11 cellular contexts compared by ENCODE assay signal in the genomic region with DNA sequence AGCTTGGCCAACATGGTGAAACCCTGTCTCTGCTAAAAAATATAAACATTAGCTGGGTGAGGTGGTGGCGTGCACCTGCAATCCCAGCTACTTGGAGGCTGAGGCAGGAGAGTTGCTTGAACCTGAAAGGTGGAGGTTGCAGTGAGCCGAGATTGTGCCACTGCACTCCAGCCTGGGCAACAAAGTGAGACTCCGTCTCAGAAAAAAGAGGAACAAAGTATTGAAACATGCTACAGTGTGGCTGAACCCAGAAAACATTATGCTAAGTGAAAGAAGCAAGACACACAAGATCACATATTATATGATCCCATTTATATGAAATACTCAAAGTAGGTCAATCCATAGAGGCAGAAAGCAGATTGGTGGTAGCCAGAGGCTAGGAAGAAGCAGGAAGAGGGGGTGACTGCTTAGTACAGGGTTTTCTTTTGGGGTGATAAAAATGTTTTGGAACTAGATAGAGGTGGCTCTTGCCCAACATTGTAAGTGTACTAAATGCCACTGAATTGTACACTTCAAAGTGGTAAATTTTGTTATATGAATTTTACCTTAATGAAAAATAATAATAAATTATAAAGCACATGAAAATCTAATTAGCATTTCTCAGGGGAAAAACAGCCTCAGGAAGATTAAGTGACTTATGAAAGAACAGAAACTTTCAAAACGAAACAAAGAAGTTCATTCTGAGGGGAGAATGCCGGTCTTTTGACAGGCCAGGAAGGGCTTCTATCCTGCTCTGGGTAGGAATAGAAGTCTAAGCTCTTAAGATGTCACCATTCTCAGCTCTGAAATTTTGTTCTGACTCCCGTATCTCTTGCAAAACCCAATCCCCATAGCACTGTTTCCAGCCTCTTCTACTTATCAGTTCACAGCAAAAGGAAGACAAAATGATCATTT.
DNase-seq lines count a peak whose midpoint lies in the region; ATAC-seq and TF ChIP-seq lines count a peak whose summit lies in the region.
"Had no signal": no experiment of that assay in that cellular context is flagged by ENCODE, and none has a peak within 500 bp of the region (broad histone marks: within the 10 kb centered on the region; RNA-seq: fewer than 3 reads in every experiment).

No MANE protein-coding gene starts in this region.

- H3K4me3 ChIP-seq in left lung, result no peak overlapping the region
- H3K4me3 ChIP-seq: heart left ventricle had no signal

- no peak for DNase-seq in left lung
- no peak for DNase-seq in middle frontal gyrus (ENCODE audit: extremely low spot score, low spot score)
- DNase-seq in progenitor cell of endocrine pancreas (ENCODE audit: low spot score, unreplicated experiment), result no peak
- no peak for DNase-seq in activated naive CD4-positive, alpha-beta T cell treated with Interleukin-2 at 50 U/mL for 16 hours
- no peak for DNase-seq in DMS153 (lab: John Stamatoyannopoulos, UW)
- DNase-seq: heart left ventricle, NCI-H1105 treated with DMSO at 0.1 percent for 48 hours had no signal

- H3K27ac ChIP-seq in left lung, result no peak overlapping the region
- H3K27ac ChIP-seq: heart left ventricle had no signal

- peaks cover 32% of the 10 kb centered on the region for H3K27me3 Mint-ChIP-seq in progenitor cell of endocrine pancreas

- no peaks in the 10 kb centered on the region for H3K9me3 Mint-ChIP-seq in progenitor cell of endocrine pancreas (ENCODE audit: low read depth)

- no peaks in the 10 kb centered on the region for H3K9me3 ChIP-seq in left lung

- no peaks in the 10 kb centered on the region for H3K36me3 ChIP-seq in left lung
- H3K36me3 ChIP-seq: heart left ventricle had no signal

- intact Hi-C loops in left lung (cut with DNase I), result no loop called here

- H3K4me1 Mint-ChIP-seq in progenitor cell of endocrine pancreas (ENCODE audit: low read depth), result no peaks in the 10 kb centered on the region
- H3K4me1 Mint-ChIP-seq: brain had no signal

- no peaks in the 10 kb centered on the region for H3K4me1 ChIP-seq in left lung

- H3K27ac Mint-ChIP-seq in progenitor cell of endocrine pancreas, result no peak overlapping the region
- H3K27ac Mint-ChIP-seq: brain had no signal

- TF ChIP-seq CTCF in left lung (IDR thresholded peaks at IDR 0.05) (no peak), progenitor cell of endocrine pancreas (IDR thresholded peaks at IDR 0.05; ENCODE audit: unreplicated experiment) (no peak)

- ATAC-seq in GM18873 (IDR thresholded peaks at IDR 0.05; ENCODE audit: low FRiP score, unreplicated experiment) (peak; percentile 90), GM21825 (IDR thresholded peaks at IDR 0.05; ENCODE audit: unreplicated experiment) (peak; percentile 70), HG03558 (IDR thresholded peaks at IDR 0.05; ENCODE audit: extremely low read depth, unreplicated experiment) (peak; percentile 85), left lung (peak; percentile 52)
- ATAC-seq: heart left ventricle had no signal

- no peak overlapping the region for H3K4me3 Mint-ChIP-seq in progenitor cell of endocrine pancreas (ENCODE audit: low read depth)
- H3K4me3 Mint-ChIP-seq: brain had no signal

- H3K36me3 Mint-ChIP-seq in progenitor cell of endocrine pancreas (ENCODE audit: insufficient read depth), result no peaks in the 10 kb centered on the region
- H3K36me3 Mint-ChIP-seq: brain had no signal

- H3K27me3 ChIP-seq in left lung, result peaks cover 8 to 24% of the 10 kb centered on the region in 2 donors
